In the genomic region with DNA sequence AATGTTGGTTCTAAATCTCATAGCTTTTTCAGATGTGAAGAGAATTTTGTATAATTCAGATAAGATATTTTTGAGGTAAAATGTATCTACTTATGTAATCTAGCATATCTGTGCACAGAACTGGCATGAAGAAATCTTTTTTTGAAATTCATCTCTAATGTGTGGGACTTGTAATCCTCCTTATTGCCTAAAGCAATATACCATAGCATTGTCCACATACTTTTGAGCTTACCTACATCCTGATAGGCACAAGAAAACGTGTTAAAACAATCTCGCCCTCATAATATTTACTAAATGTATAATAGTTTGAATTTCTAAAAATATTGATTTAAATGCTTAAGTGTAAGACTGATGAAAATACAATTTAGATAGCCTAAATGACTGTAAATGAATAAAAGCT, we compare ENCODE assay signal across 26 cellular contexts.
"Had no signal": no experiment of that assay in that cellular context is flagged by ENCODE, and none has a peak within 500 bp of the region (broad histone marks: within the 10 kb centered on the region; RNA-seq: fewer than 3 reads in every experiment).

No MANE protein-coding gene starts in this region.

- DNase-seq: activated B cell treated with CpG ODN at 0.5 μM for 24 hours; activated CD4-positive, alpha-beta T cell treated with anti-CD3 and anti-CD28 coated beads for 48 hours; activated CD4-positive, alpha-beta T cell treated with anti-CD3 and anti-CD28 coated beads, Interleukin-2, amount 50 U/mL, for 1 hour; activated CD4-positive, alpha-beta T cell treated with anti-CD3 and anti-CD28 coated beads, Interleukin-2, amount 50 U/mL, for 48 hours; activated CD8-positive, alpha-beta memory T cell treated with anti-CD3 and anti-CD28 coated beads for 24 hours; activated CD8-positive, alpha-beta T cell treated with anti-CD3 and anti-CD28 coated beads for 36 hours; activated effector memory CD4-positive, alpha-beta T cell treated with Interleukin-2 at 50 U/mL for 16 hours; activated gamma-delta T cell treated with Interleukin-2 at 50 U/mL for 16 hours; activated naive CD4-positive, alpha-beta T cell treated with anti-CD3 and anti-CD28 coated beads, Interleukin-2, amount 50 U/mL, for 16 hours; activated naive CD4-positive, alpha-beta T cell treated with Interleukin-2 at 50 U/mL for 16 hours; activated T-cell treated with anti-CD3 and anti-CD28 coated beads, Interleukin-2, amount 50 U/mL, for 4 hours; amniotic stem cell; aorta; dorsolateral prefrontal cortex; effector memory CD4-positive, alpha-beta T cell; endodermal cell; esophagus squamous epithelium; head of caudate nucleus; T-helper 1 cell; T-helper 17 cell; T1000; WERI-Rb-1 had no signal

- ATAC-seq: activated CD4-positive, CD25-positive, alpha-beta regulatory T cell treated with anti-CD3 and anti-CD28 coated beads, Interleukin-2, amount 50 U/mL, for 24 hours; activated CD8-positive, alpha-beta T cell treated with anti-CD3 and anti-CD28 coated beads for 36 hours; activated T-cell treated with anti-CD3 and anti-CD28 coated beads, Interleukin-2, amount 50 U/mL, for 4 hours; activated T-helper 17 cell treated with anti-CD3 and anti-CD28 coated beads, Interleukin-2, amount 50 U/mL, for 72 hours; T-helper 17 cell had no signal

- H3K9me3 ChIP-seq: breast epithelium, esophagus squamous epithelium had no signal

- H3K36me3 ChIP-seq: breast epithelium, esophagus squamous epithelium, WERI-Rb-1 had no signal

- H3K4me3 ChIP-seq: breast epithelium, coronary artery, dorsolateral prefrontal cortex, esophagus squamous epithelium had no signal

- H3K27me3 ChIP-seq: breast epithelium, dorsolateral prefrontal cortex, esophagus squamous epithelium had no signal

- H3K27ac ChIP-seq: breast epithelium, coronary artery, dorsolateral prefrontal cortex, esophagus squamous epithelium, WERI-Rb-1 had no signal

- H3K4me1 ChIP-seq: breast epithelium, esophagus squamous epithelium had no signal
